ENCODE assay signal across 8 cellular contexts in genomic region chr12:119938049-119938667, GRCh38. TPM values are rescaled to one million over a fixed set of nuclear protein-coding genes. Genes with fewer than 3 reads are reported as not detected.
DNase-seq lines count a peak whose midpoint lies in the region; ATAC-seq and TF ChIP-seq lines count a peak whose summit lies in the region.

No MANE protein-coding gene starts in this region.

- intact Hi-C loops in activated naive CD4-positive, alpha-beta T cell treated with anti-CD3 and anti-CD28 coated beads for 36 hours (cut with micrococcal nuclease), result no loop called here

- DNase-seq in DMS53 treated with DMSO at 0.1 percent for 48 hours (lab: John Stamatoyannopoulos, UW; ENCODE audit: unreplicated experiment) (peak; percentile 71), KBM-7 (peak; percentile 57), SK-N-DZ (ENCODE audit: low spot score) (peak; percentile 52), glutamatergic neuron (peak; percentile 69), putamen (ENCODE audit: low spot score) (peak; percentile 37)
- DNase-seq in activated naive CD4-positive, alpha-beta T cell treated with anti-CD3 and anti-CD28 coated beads for 36 hours, result peak; percentile 84

- H3K27me3 Mint-ChIP-seq in activated naive CD4-positive, alpha-beta T cell treated with anti-CD3 and anti-CD28 coated beads for 36 hours (ENCODE audit: low read depth), result peaks cover 3% of the 10 kb centered on the region
- H3K27me3 Mint-ChIP-seq in glutamatergic neuron (ENCODE audit: unreplicated experiment), result peaks cover 2% of the 10 kb centered on the region

- H3K9me3 Mint-ChIP-seq in activated naive CD4-positive, alpha-beta T cell treated with anti-CD3 and anti-CD28 coated beads for 36 hours, result no peaks in the 10 kb centered on the region
- peaks cover 1% of the 10 kb centered on the region for H3K9me3 Mint-ChIP-seq in glutamatergic neuron (ENCODE audit: unreplicated experiment)

- H3K27ac Mint-ChIP-seq in activated naive CD4-positive, alpha-beta T cell treated with anti-CD3 and anti-CD28 coated beads for 36 hours, result no peak overlapping the region
- no peak overlapping the region for H3K27ac Mint-ChIP-seq in glutamatergic neuron (ENCODE audit: unreplicated experiment)

- peak; percentile 82 for TF ChIP-seq CTCF in glutamatergic neuron (IDR thresholded peaks at IDR 0.05; ENCODE audit: partially characterized antibody, unreplicated experiment)

- CTCF ChIA-PET in activated naive CD4-positive, alpha-beta T cell treated with anti-CD3 and anti-CD28 coated beads for 36 hours (lab: Charles Lee), result interaction anchor here (0.9 to 1.3 kb wide), 2 partner anchors 24 to 36 kb away, joined by 3 read pairs; no protein-coding TSS in a partner anchor

- H3K4me3 Mint-ChIP-seq in activated naive CD4-positive, alpha-beta T cell treated with anti-CD3 and anti-CD28 coated beads for 36 hours, result no peak overlapping the region
- no peak overlapping the region for H3K4me3 Mint-ChIP-seq in glutamatergic neuron (ENCODE audit: unreplicated experiment)

- in situ Hi-C loops in KBM-7 (cut with MboI; ENCODE audit: low pct_unique_long_range_greater_than_20kb, low sequenced_read_pairs), result no loop called here

- ATAC-seq in HG03521 (IDR thresholded peaks at IDR 0.05; ENCODE audit: unreplicated experiment) (no peak), HG02763 (IDR thresholded peaks at IDR 0.05; ENCODE audit: unreplicated experiment) (no peak)

- H3K4me1 Mint-ChIP-seq in activated naive CD4-positive, alpha-beta T cell treated with anti-CD3 and anti-CD28 coated beads for 36 hours (ENCODE audit: low read depth), result no peaks in the 10 kb centered on the region
- peaks cover 11% of the 10 kb centered on the region for H3K4me1 Mint-ChIP-seq in glutamatergic neuron (ENCODE audit: low read depth, unreplicated experiment)

- H3K36me3 Mint-ChIP-seq in activated naive CD4-positive, alpha-beta T cell treated with anti-CD3 and anti-CD28 coated beads for 36 hours (ENCODE audit: low read depth), result no peaks in the 10 kb centered on the region
- no peaks in the 10 kb centered on the region for H3K36me3 Mint-ChIP-seq in glutamatergic neuron (ENCODE audit: unreplicated experiment)

RNA-seq across cellular contexts. Expression of gene BICDL1, which starts 50.9 kb away (rescaled TPM):
- 28.8 and 35.4 TPM in 2 replicates for polyA plus RNA-seq in SK-N-DZ (2014; cell fraction: cytosol; rRNA removed)
- 86.5 and 133 TPM in 2 replicates for polyA plus RNA-seq in SK-N-DZ (2014; cell fraction: nucleus; rRNA removed)
- 100 to 1,000 TPM; 128 to 133 TPM for total RNA-seq in activated naive CD4-positive, alpha-beta T cell treated with anti-CD3 and anti-CD28 coated beads for 36 hours
- 56.4 TPM for total RNA-seq in glutamatergic neuron (ENCODE audit: unreplicated experiment)
